ENCODE assay signal across 19 cellular contexts in genomic region chr1:43802356-43802755, GRCh38.
DNase-seq lines count a peak whose midpoint lies in the region; ATAC-seq and TF ChIP-seq lines count a peak whose summit lies in the region.
"Had no signal": no experiment of that assay in that cellular context is flagged by ENCODE, and none has a peak within 500 bp of the region (broad histone marks: within the 10 kb centered on the region; RNA-seq: fewer than 3 reads in every experiment).

No MANE protein-coding gene starts in this region.

- H3K4me1 Mint-ChIP-seq in naive thymus-derived CD8-positive, alpha-beta T cell: peaks cover 0 to 3% (median 1%) of the 10 kb centered on the region in 4 donors
- H3K4me1 Mint-ChIP-seq: CD8-positive, alpha-beta memory T cell had no signal

- H3K27me3 Mint-ChIP-seq in naive thymus-derived CD8-positive, alpha-beta T cell: no peaks in the 10 kb centered on the region
- H3K27me3 Mint-ChIP-seq: CD4-positive, CD25-positive, alpha-beta regulatory T cell; CD8-positive, alpha-beta memory T cell had no signal

- H3K36me3 ChIP-seq in mammary epithelial cell (ENCODE audit: insufficient read depth, low read length) (no peaks in the 10 kb centered on the region), breast epithelium (no peaks in the 10 kb centered on the region)
- H3K36me3 ChIP-seq: BE2C had no signal

- H3K4me3 Mint-ChIP-seq in naive thymus-derived CD8-positive, alpha-beta T cell: no peak overlapping the region
- H3K4me3 Mint-ChIP-seq: CD4-positive, CD25-positive, alpha-beta regulatory T cell; CD8-positive, alpha-beta memory T cell; HFFc6 had no signal

- H3K9me3 ChIP-seq in mammary epithelial cell (replicated peaks; ENCODE audit: insufficient read depth, low read length): no peaks in the 10 kb centered on the region
- no peaks in the 10 kb centered on the region for H3K9me3 ChIP-seq in breast epithelium
- H3K9me3 ChIP-seq: BE2C had no signal

- no peak overlapping the region for H3K4me2 ChIP-seq in mammary epithelial cell (ENCODE audit: insufficient read depth, low read depth, low read length)

- peaks cover 0 to under 1% (median 0%) of the 10 kb centered on the region in 9 donors for H3K9me3 Mint-ChIP-seq in naive thymus-derived CD8-positive, alpha-beta T cell
- H3K9me3 Mint-ChIP-seq: CD4-positive, CD25-positive, alpha-beta regulatory T cell; CD8-positive, alpha-beta memory T cell; HFFc6 had no signal

- H3K27ac Mint-ChIP-seq in naive thymus-derived CD8-positive, alpha-beta T cell: no peak overlapping the region
- H3K27ac Mint-ChIP-seq: CD4-positive, CD25-positive, alpha-beta regulatory T cell; HFFc6 had no signal

- POLR2A ChIA-PET in naive thymus-derived CD8-positive, alpha-beta T cell (lab: Charles Lee): no interaction called here

- in situ Hi-C loops in mammary epithelial cell (cut with MboI; ENCODE audit: low sequenced_read_pairs in 2 of 2): no loop called here

- intact Hi-C loops in mammary epithelial cell (cut with micrococcal nuclease): no loop called here
- intact Hi-C loops in breast epithelium (cut with DNase I; ENCODE audit: low total_unique reads): no loop called here

- peaks cover 2% of the 10 kb centered on the region for H3K79me2 ChIP-seq in mammary epithelial cell (ENCODE audit: insufficient read depth, low read length)

- H3K4me1 ChIP-seq in mammary epithelial cell (ENCODE audit: insufficient read depth, low read length) (peaks cover 30% of the 10 kb centered on the region), breast epithelium (no peaks in the 10 kb centered on the region)
- H3K4me1 ChIP-seq: BE2C had no signal

- H3K27ac ChIP-seq in mammary epithelial cell (ENCODE audit: insufficient read depth, low read depth, low read length) (peak overlapping the region; percentile 81), breast epithelium (no peak overlapping the region)
- H3K27ac ChIP-seq: HL-60 had no signal

- no peaks in the 10 kb centered on the region for H4K20me1 ChIP-seq in mammary epithelial cell (ENCODE audit: insufficient read depth, low read length)

- H2AFZ ChIP-seq in mammary epithelial cell (ENCODE audit: low read depth, low read length): no peak overlapping the region

- BruUV-seq in mammary epithelial cell (replicated peaks; lab: Mats Ljungman, UMichigan): no TSS peak

- CTCF ChIA-PET in mammary epithelial cell (lab: Charles Lee; ENCODE audit: low non-redundant PET): no interaction called here

- H3K36me3 Mint-ChIP-seq in naive thymus-derived CD8-positive, alpha-beta T cell: peaks cover under 1 to 24% (median 15%) of the 10 kb centered on the region in 3 donors

- dilution Hi-C loops in mammary epithelial cell (cut with HindIII; ENCODE audit: low sequenced_read_pairs): no loop called here

- H3K27me3 ChIP-seq in mammary epithelial cell (ENCODE audit: insufficient read depth, low read length): no peaks in the 10 kb centered on the region
- H3K27me3 ChIP-seq in breast epithelium: no peaks in the 10 kb centered on the region
- H3K27me3 ChIP-seq: BE2C had no signal

- H3K9ac ChIP-seq in mammary epithelial cell (ENCODE audit: insufficient read depth, low read length): no peak overlapping the region

- no peak for ATAC-seq in naive thymus-derived CD8-positive, alpha-beta T cell
- ATAC-seq: GM12878, HCT116 had no signal

- WGBS in mammary epithelial cell (ENCODE audit: low coverage, missing lambda C conversion rate): 100% methylated on average over 2 of the region's 2 CpGs

- TF ChIP-seq POLR2A in breast epithelium (IDR thresholded peaks at IDR 0.05): no peak

- H3K4me3 ChIP-seq in mammary epithelial cell (replicated peaks in 1 of 3; ENCODE audit: insufficient read depth in 1 of 3, low read depth in 2 of 3, low read length in 3 of 3) (no peak overlapping the region), breast epithelium (no peak overlapping the region)
- H3K4me3 ChIP-seq: GM12878 had no signal

- TF ChIP-seq CTCF in mammary epithelial cell (conservative IDR thresholded peaks at IDR 0.05 in 1 of 2, IDR thresholded peaks at IDR 0.05 in 1 of 2; ENCODE audit: extremely low read depth in 1 of 2, insufficient read depth in 1 of 2, low read depth in 1 of 2, low read length in 2 of 2) (no peak), breast epithelium (IDR thresholded peaks at IDR 0.05) (no peak)

- DNase-seq in NCI-H1417 (lab: John Stamatoyannopoulos, UW) (peak in 2 of 3 experiments; percentile 6 to 14), NCI-H1417 treated with DMSO at 0.1 percent for 48 hours (lab: John Stamatoyannopoulos, UW) (no peak), mammary epithelial cell (no peak), breast epithelium (ENCODE audit: low spot score in 2 of 2) (no peak), foreskin melanocyte (peak; percentile 29), islet precursor cell (no peak)
- DNase-seq in naive thymus-derived CD8-positive, alpha-beta T cell: no peak
- DNase-seq: BE2C; C1 segment of cervical spinal cord; CD4-positive, CD25-positive, alpha-beta regulatory T cell; CD8-positive, alpha-beta memory T cell; COR-L47; GOT3; H7; HFFc6; IMR-90 had no signal

Comparison
In these comparisons a context has a peak if more than half of its experiments do, and no peak if none do; other contexts are left out.
1. DNase-seq: peak in NCI-H1417 (2 of 3) and foreskin melanocyte (single experiment); none in NCI-H1417 treated with DMSO at 0.1 percent for 48 hours (single experiment), mammary epithelial cell (single experiment), breast epithelium (0 of 2), naive thymus-derived CD8-positive, alpha-beta T cell (0 of 10) and islet precursor cell (single experiment).